10 cellular contexts compared by ENCODE assay signal in genomic region chr16:4664538-4665418, GRCh38. TPM values are rescaled to one million over a fixed set of nuclear protein-coding genes. Genes with fewer than 3 reads are reported as not detected.
A peak's percentile ranks its signal among the peaks of the same experiment; 100 is the strongest.
DNase-seq lines count a peak whose midpoint lies in the region; FAIRE-seq and TF ChIP-seq lines count a peak whose summit lies in the region.
"Had no signal": no experiment of that assay in that cellular context is flagged by ENCODE, and none has a peak within 500 bp of the region (broad histone marks: within the 10 kb centered on the region; RNA-seq: fewer than 3 reads in every experiment).

No MANE protein-coding gene starts in this region.

- peaks cover 0 to 23% of the 10 kb centered on the region in 2 experiments for H4K20me1 ChIP-seq in H1 (replicated peaks in 1 of 2; ENCODE audit: control insufficient read depth in 1 of 2, insufficient read depth in 2 of 2, low read length in 2 of 2)

- H3K79me2 ChIP-seq in H1 (ENCODE audit: control insufficient read depth in 1 of 2, insufficient read depth in 2 of 2, low read length in 2 of 2), result peaks cover 0 to 3% of the 10 kb centered on the region in 2 experiments; a peak in 1 of 4 replicates

- no peak overlapping the region for H2BK20ac ChIP-seq in H1 (ENCODE audit: low read length)

- H3K4me2 ChIP-seq in H1 (ENCODE audit: insufficient read depth in 1 of 2, low read depth in 2 of 2, low read length in 2 of 2), result no peak overlapping the region
- H3K4me2 ChIP-seq: KMS-11 had no signal

- H4K91ac ChIP-seq in H1 (replicated peaks; ENCODE audit: insufficient read length, low read length), result peak overlapping the region; percentile 61

- H3K36me3 ChIP-seq in H1 (ENCODE audit: control insufficient read depth in 2 of 4, insufficient read depth in 4 of 4, low read length in 3 of 4), result peaks cover 2 to 26% (median 18%) of the 10 kb centered on the region in 4 experiments; a peak in 7 of 8 replicates

- DNase-seq in NCI-H1417 (lab: John Stamatoyannopoulos, UW) (peak; percentile 18 to 76 (median 54)), NCI-H1417 treated with DMSO at 0.1 percent for 48 hours (lab: John Stamatoyannopoulos, UW) (no peak), H1 (ENCODE audit: low read depth in 1 of 2, low spot score in 2 of 2) (no peak), NCI-H187 treated with DMSO at 0.1 percent for 48 hours (lab: John Stamatoyannopoulos, UW) (no peak), T1000 (lab: John Stamatoyannopoulos, UW) (no peak), HTR-8/SVneo (ENCODE audit: insufficient read length, low spot score) (no peak)
- peak; percentile 40 to 50 for DNase-seq in activated CD4-positive, alpha-beta T cell treated with anti-CD3 and anti-CD28 coated beads for 4 hours
- peak; percentile 35 to 45 for DNase-seq in stimulated activated CD4-positive, alpha-beta T cell treated with anti-CD3 and anti-CD28 coated beads, Interleukin-2, amount 100 ng/mL, for 48 hours

- no peak overlapping the region for H3K14ac ChIP-seq in H1 (ENCODE audit: insufficient read length)

- H4K8ac ChIP-seq in H1 (ENCODE audit: extremely low read depth, insufficient read depth, low read length), result 0 out of 2 replicates have a peak overlapping the region, but pooled peaks have one; percentile 5

- H3K27me3 ChIP-seq in H1 (replicated peaks in 1 of 4; ENCODE audit: control insufficient read depth in 3 of 4, extremely low read depth in 1 of 4, insufficient read depth in 3 of 4, low read length in 3 of 4), result no peaks in the 10 kb centered on the region

- H3K27ac ChIP-seq in H1 (ENCODE audit: low read depth, low read length), result no peak overlapping the region
- H3K27ac ChIP-seq: KMS-11 had no signal

- H2AFZ ChIP-seq in H1 (ENCODE audit: low read length), result no peak overlapping the region

- no peak overlapping the region for H2AK5ac ChIP-seq in H1 (ENCODE audit: low read depth, low read length)

- H2BK5ac ChIP-seq in H1 (ENCODE audit: low read depth, low read length), result peak overlapping the region; percentile 88

- TF ChIP-seq CTCF in H1 (IDR thresholded peaks at IDR 0.05; ENCODE audit: control extremely low read depth in 1 of 3, insufficient read depth in 1 of 3, low read depth in 1 of 3, low read length in 3 of 3), result no peak

- no peak overlapping the region for H2BK15ac ChIP-seq in H1 (ENCODE audit: low read length)

- peak overlapping the region; percentile 44; the same call in 1 of the 2 replicates for H2BK12ac ChIP-seq in H1 (ENCODE audit: low read depth, low read length)

- no peak for TF ChIP-seq RAD21 in H1 (IDR thresholded peaks at IDR 0.05 in 1 of 2, conservative IDR thresholded peaks at IDR 0.05 in 1 of 2; ENCODE audit: low read depth in 2 of 2, low read length in 2 of 2)

- H3K9me3 ChIP-seq in H1 (ENCODE audit: insufficient read depth in 2 of 2, low read depth in 1 of 2, low read length in 1 of 2), result no peaks in the 10 kb centered on the region

- H3K4me3 ChIP-seq in H1 (ENCODE audit: extremely low read depth in 1 of 4, insufficient read depth in 2 of 4, low read depth in 3 of 4, low read length in 4 of 4), result no peak overlapping the region

- H4K5ac ChIP-seq in H1 (ENCODE audit: insufficient read length, low read depth, low read length), result no peak overlapping the region

- H3K23ac ChIP-seq in H1 (ENCODE audit: insufficient read length), result no peak overlapping the region

- 94% methylated on average over 19 of the region's 26 CpGs; no CpG with 5 or more reads in 1 of the 2 experiments for WGBS in H1 (ENCODE audit: extremely low coverage in 1 of 2, insufficient coverage in 1 of 2, insufficient read length in 1 of 2, insufficient replicate concordance in 2 of 2, low coverage in 1 of 2, low lambda C conversion rate in 2 of 2, missing lambda C conversion rate in 1 of 2), 2 experiments

- H3K18ac ChIP-seq in H1 (ENCODE audit: extremely low read depth, low read length), result no peak overlapping the region

- no peak for FAIRE-seq in H1 (lab: Jason Lieb, UNC)
- no peak for FAIRE-seq in HTR-8/SVneo (lab: Jason Lieb, UNC)
- FAIRE-seq: A204.1 had no signal

- H3K4ac ChIP-seq in H1 (replicated peaks; ENCODE audit: insufficient read length, low read depth, low read length), result no peak overlapping the region

- no peak overlapping the region for H3K56ac ChIP-seq in H1 (replicated peaks; ENCODE audit: insufficient read length, low read depth, low read length)

- POLR2A ChIA-PET in H1 (lab: Charles Lee; ENCODE audit: partially characterized antibody), result interaction anchor here (0.7 to 0.9 kb wide), 2 partner anchors 16 to 32 kb away, joined by 3 read pairs; no protein-coding TSS in a partner anchor

- peaks cover 15% of the 10 kb centered on the region; the same call in 1 of the 2 replicates for H3K79me1 ChIP-seq in H1 (ENCODE audit: low read depth, low read length)

- no peak overlapping the region for H3K9ac ChIP-seq in H1 (replicated peaks in 1 of 4; ENCODE audit: extremely low read depth in 1 of 4, low read depth in 3 of 4, low read length in 3 of 4)
- H3K9ac ChIP-seq: KMS-11 had no signal

- no peak for TF ChIP-seq EP300 in H1 (IDR thresholded peaks at IDR 0.05; ENCODE audit: borderline replicate concordance in 1 of 2, low read depth in 2 of 2, low read length in 2 of 2)

- peaks cover 6% of the 10 kb centered on the region for H3K23me2 ChIP-seq in H1 (ENCODE audit: low read depth, low read length)

- H2BK120ac ChIP-seq in H1 (replicated peaks; ENCODE audit: low read depth, low read length), result no peak overlapping the region

- H3K4me1 ChIP-seq in H1 (replicated peaks in 1 of 4; ENCODE audit: control insufficient read depth in 3 of 4, insufficient read depth in 4 of 4, low read length in 3 of 4), result peaks cover 0 to 2% (median 0%) of the 10 kb centered on the region in 4 experiments; a peak in 3 of 7 replicates

- CTCF ChIA-PET in H1 (lab: Charles Lee; ENCODE audit: partially characterized antibody), result interaction anchor here (0.7 to 1.3 kb wide), 3 partner anchors 10 to 144 kb away, joined by 3 to 4 read pairs (median 3); no protein-coding TSS in a partner anchor

- TF ChIP-seq POLR2A in H1 (IDR thresholded peaks at IDR 0.05; ENCODE audit: control extremely low read depth in 1 of 2, low read depth in 2 of 2, low read length in 2 of 2), result no peak

TF ChIP-seq in H1, 55 proteins besides CTCF, POLR2A, EP300 and RAD21 (continues in another document):
- TF ChIP-seq FOSL1 (IDR thresholded peaks at IDR 0.05; ENCODE audit: insufficient read depth, low read depth, low read length) (no peak), HDAC6 (IDR thresholded peaks at IDR 0.05; ENCODE audit: low read depth, low read length) (no peak), CBX8 (IDR thresholded peaks at IDR 0.05; ENCODE audit: borderline replicate concordance, low read depth, low read length) (no peak), SUZ12 (IDR thresholded peaks at IDR 0.05; ENCODE audit: low read length) (no peak), GABPA (IDR thresholded peaks at IDR 0.05; ENCODE audit: borderline replicate concordance, insufficient read depth, low read length) (no peak), JUND (IDR thresholded peaks at IDR 0.05; ENCODE audit: low read length) (no peak), RNF2 (IDR thresholded peaks at IDR 0.05; ENCODE audit: borderline replicate concordance, low read depth, low read length, missing control alignments, poor library complexity, severe bottlenecking) (no peak), CTBP2 (IDR thresholded peaks at IDR 0.05; ENCODE audit: borderline replicate concordance, insufficient read depth, insufficient read length, low read length) (no peak), SRF (IDR thresholded peaks at IDR 0.05; ENCODE audit: low read depth, low read length) (no peak), ATF2 (IDR thresholded peaks at IDR 0.05; ENCODE audit: low read length) (no peak)

RNA-seq across cellular contexts. Expression of gene NUDT16L1, which starts 28.6 kb away (rescaled TPM):
- total RNA-seq in H1 (2021; fragmentation: NEBNext Ultra II Directional; extraction: Animal tissue kit (Norgen Biotek cat#: 25700)), result 34.8 and 41.3 TPM in 2 replicates
- polyA plus RNA-seq in H1 (2011; rRNA removed), result 77.3 and 112 TPM in 2 replicates
- polyA plus RNA-seq in H1 (2011; cell fraction: cytosol; rRNA removed), result 77.8 TPM
- 64.0 TPM for polyA plus RNA-seq in H1 (2011; cell fraction: nucleus; rRNA removed)
- 29.6 to 40.8 TPM (median 37.5 TPM) in 4 replicates for polyA plus RNA-seq in H1 (2012, experiment 1 of 2)
- polyA plus RNA-seq in H1 (2012, experiment 2 of 2), result 45.2 TPM
- 21.6 TPM for polyA plus RNA-seq in H1 (2013, experiment 1 of 2)
- polyA plus RNA-seq in H1 (2013, experiment 2 of 2), result 20.8 TPM
- polyA minus RNA-seq in H1 (2011; rRNA and poly(A)+ RNA removed), result 11.7 and 13.1 TPM in 2 replicates
- polyA minus RNA-seq in H1 (2011; cell fraction: cytosol; rRNA and poly(A)+ RNA removed), result 23.3 TPM
- polyA minus RNA-seq in H1 (2011; cell fraction: nucleus; rRNA and poly(A)+ RNA removed), result 22.2 TPM

RNA-seq across cellular contexts. Expression of gene MGRN1, which starts 40.2 kb away (rescaled TPM):
- total RNA-seq in H1 (2021; fragmentation: NEBNext Ultra II Directional; extraction: Animal tissue kit (Norgen Biotek cat#: 25700)), result 79.4 and 82.3 TPM in 2 replicates
- 15.0 and 30.1 TPM in 2 replicates for polyA plus RNA-seq in H1 (2011; rRNA removed)
- polyA plus RNA-seq in H1 (2011; cell fraction: cytosol; rRNA removed), result 12.4 TPM
- 33.9 TPM for polyA plus RNA-seq in H1 (2011; cell fraction: nucleus; rRNA removed)
- polyA plus RNA-seq in H1 (2012, experiment 1 of 2), result 39.5 to 72.9 TPM (median 65.4 TPM) in 4 replicates
- 52.0 TPM for polyA plus RNA-seq in H1 (2012, experiment 2 of 2)
- polyA plus RNA-seq in H1 (2013, experiment 1 of 2), result 46.7 TPM
- polyA plus RNA-seq in H1 (2013, experiment 2 of 2), result 47.1 TPM
- 17.9 and 22.6 TPM in 2 replicates for polyA minus RNA-seq in H1 (2011; rRNA and poly(A)+ RNA removed)
- polyA minus RNA-seq in H1 (2011; cell fraction: cytosol; rRNA and poly(A)+ RNA removed), result 30.4 TPM
- polyA minus RNA-seq in H1 (2011; cell fraction: nucleus; rRNA and poly(A)+ RNA removed), result 30.7 TPM

RNA-seq across cellular contexts. Expression of gene UBALD1, which starts 50.1 kb away (rescaled TPM):
- total RNA-seq in H1 (2021; fragmentation: NEBNext Ultra II Directional; extraction: Animal tissue kit (Norgen Biotek cat#: 25700)), result 52.2 and 62.0 TPM in 2 replicates
- 28.6 and 48.9 TPM in 2 replicates for polyA plus RNA-seq in H1 (2011; rRNA removed)
- 20.7 TPM for polyA plus RNA-seq in H1 (2011; cell fraction: cytosol; rRNA removed)
- polyA plus RNA-seq in H1 (2011; cell fraction: nucleus; rRNA removed), result 44.3 TPM
- 31.3 to 45.9 TPM (median 41.7 TPM) in 4 replicates for polyA plus RNA-seq in H1 (2012, experiment 1 of 2)
- polyA plus RNA-seq in H1 (2012, experiment 2 of 2), result 25.4 TPM
- 36.1 TPM for polyA plus RNA-seq in H1 (2013, experiment 1 of 2)
- 36.7 TPM for polyA plus RNA-seq in H1 (2013, experiment 2 of 2)
- polyA minus RNA-seq in H1 (2011; rRNA and poly(A)+ RNA removed), result 3.9 and 5.5 TPM in 2 replicates
- 28.0 TPM for polyA minus RNA-seq in H1 (2011; cell fraction: cytosol; rRNA and poly(A)+ RNA removed)
- polyA minus RNA-seq in H1 (2011; cell fraction: nucleus; rRNA and poly(A)+ RNA removed), result 45.1 TPM

Comparison
In these comparisons a context has a peak if more than half of its experiments do, and no peak if none do; other contexts are left out.
1. DNase-seq: peak in NCI-H1417 (3 of 3), activated CD4-positive, alpha-beta T cell treated with anti-CD3 and anti-CD28 coated beads for 4 hours (2 of 2) and stimulated activated CD4-positive, alpha-beta T cell treated with anti-CD3 and anti-CD28 coated beads, Interleukin-2, amount 100 ng/mL, for 48 hours (2 of 2); none in NCI-H1417 treated with DMSO at 0.1 percent for 48 hours (single experiment), H1 (0 of 2), NCI-H187 treated with DMSO at 0.1 percent for 48 hours (single experiment), T1000 (single experiment) and HTR-8/SVneo (single experiment).